12 cellular contexts compared by ENCODE assay signal in the genomic region with DNA sequence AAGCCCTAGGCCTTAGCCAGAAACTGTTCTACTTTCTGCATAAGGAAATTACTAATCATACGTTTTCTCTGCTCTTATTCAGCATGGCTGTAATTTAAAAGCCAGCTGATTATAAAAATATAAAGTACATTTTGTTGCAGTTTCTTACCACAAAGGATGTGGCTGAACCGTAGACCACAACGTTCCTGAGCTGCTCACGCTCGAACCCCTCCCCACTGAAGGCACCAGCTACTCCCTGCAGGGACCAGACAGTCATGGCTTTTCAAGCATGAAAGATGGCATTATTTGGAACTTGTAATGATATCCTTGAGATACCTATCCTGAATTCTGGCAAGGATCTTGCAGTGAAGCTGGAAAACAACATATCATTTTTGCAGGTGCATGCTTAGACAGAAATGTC.
DNase-seq lines count a peak whose midpoint lies in the region; ATAC-seq and TF ChIP-seq lines count a peak whose summit lies in the region.
"Had no signal": no experiment of that assay in that cellular context is flagged by ENCODE, and none has a peak within 500 bp of the region (broad histone marks: within the 10 kb centered on the region; RNA-seq: fewer than 3 reads in every experiment).

No MANE protein-coding gene starts in this region.

- POLR2A ChIA-PET in CD4-positive, alpha-beta memory T cell (lab: Charles Lee; ENCODE audit: partially characterized antibody): no interaction called here
- POLR2A ChIA-PET in activated CD8-positive, alpha-beta T cell treated with anti-CD3 and anti-CD28 coated beads for 36 hours (lab: Charles Lee): no interaction called here

- peak overlapping the region in 7 of 8 donors; percentile 9 to 59 (median 15) for H3K4me3 Mint-ChIP-seq in CD4-positive, alpha-beta memory T cell
- H3K4me3 Mint-ChIP-seq in activated CD8-positive, alpha-beta T cell treated with anti-CD3 and anti-CD28 coated beads for 36 hours: no peak overlapping the region
- H3K4me3 Mint-ChIP-seq in natural killer cell: peak overlapping the region; percentile 73
- H3K4me3 Mint-ChIP-seq: IgD-negative memory B cell, nephron had no signal

- no peak for TF ChIP-seq POLR2A in breast epithelium (IDR thresholded peaks at IDR 0.05)

- no peaks in the 10 kb centered on the region for H3K9me3 ChIP-seq in CD4-positive, alpha-beta memory T cell (ENCODE audit: control insufficient read depth in 1 of 2, low read length in 2 of 2)
- H3K9me3 ChIP-seq in breast epithelium: no peaks in the 10 kb centered on the region

- H3K4me1 ChIP-seq in CD4-positive, alpha-beta memory T cell (ENCODE audit: insufficient read depth, low read length): peaks cover 37% of the 10 kb centered on the region
- H3K4me1 ChIP-seq in breast epithelium: peaks cover 3 to 10% of the 10 kb centered on the region in 2 donors

- H3K27ac Mint-ChIP-seq in CD4-positive, alpha-beta memory T cell: peak overlapping the region in 1 of 7 donors; percentile 28
- H3K27ac Mint-ChIP-seq in activated CD8-positive, alpha-beta T cell treated with anti-CD3 and anti-CD28 coated beads for 36 hours: peak overlapping the region; percentile 30
- peak overlapping the region in 1 of 2 donors; percentile 40 for H3K27ac Mint-ChIP-seq in natural killer cell
- H3K27ac Mint-ChIP-seq: nephron had no signal

- no peak overlapping the region for H3K27ac ChIP-seq in CD4-positive, alpha-beta memory T cell (ENCODE audit: low read depth, low read length)
- H3K27ac ChIP-seq in HL-60 (replicated peaks) (peak overlapping the region; percentile 60), breast epithelium (peak overlapping the region in 1 of 2 donors; percentile 77)
- H3K27ac ChIP-seq: hepatocyte had no signal

- no peaks in the 10 kb centered on the region for H3K27me3 ChIP-seq in CD4-positive, alpha-beta memory T cell (ENCODE audit: insufficient read depth, low read length)
- H3K27me3 ChIP-seq in HL-60 (ENCODE audit: insufficient read depth, poor library complexity, severe bottlenecking): no peaks in the 10 kb centered on the region
- H3K27me3 ChIP-seq in breast epithelium: no peaks in the 10 kb centered on the region
- H3K27me3 ChIP-seq: hepatocyte had no signal

- H3K4me3 ChIP-seq in CD4-positive, alpha-beta memory T cell (ENCODE audit: low read length in 2 of 2): no peak overlapping the region
- no peak overlapping the region for H3K4me3 ChIP-seq in HL-60 (replicated peaks; ENCODE audit: insufficient read depth, low read length)
- H3K4me3 ChIP-seq in breast epithelium: no peak overlapping the region
- H3K4me3 ChIP-seq: hepatocyte had no signal

- DNase-seq in CD4-positive, alpha-beta memory T cell: peak in 4 of 5 donors; percentile 8 to 30 (median 24)
- DNase-seq in HL-60 (ENCODE audit: low read depth in 1 of 2, low spot score in 1 of 2) (peak in 1 of 2 experiments; percentile 68), natural killer cell (no peak), hypothalamus (lab: John Stamatoyannopoulos, UW) (no peak), breast epithelium (ENCODE audit: low spot score in 2 of 2) (no peak)
- peak; percentile 60 for DNase-seq in activated CD8-positive, alpha-beta T cell treated with anti-CD3 and anti-CD28 coated beads for 36 hours
- DNase-seq: activated CD4-positive, CD25-positive, alpha-beta regulatory T cell had no signal

- peaks cover 28 to 53% (median 43%) of the 10 kb centered on the region in 4 donors for H3K4me1 Mint-ChIP-seq in CD4-positive, alpha-beta memory T cell
- H3K4me1 Mint-ChIP-seq in activated CD8-positive, alpha-beta T cell treated with anti-CD3 and anti-CD28 coated beads for 36 hours (ENCODE audit: low read depth): peaks cover 41% of the 10 kb centered on the region
- H3K4me1 Mint-ChIP-seq in natural killer cell: peaks cover 36 to 46% of the 10 kb centered on the region in 2 donors

- no peaks in the 10 kb centered on the region for H3K36me3 ChIP-seq in CD4-positive, alpha-beta memory T cell (ENCODE audit: insufficient read depth, low read length)
- H3K36me3 ChIP-seq in breast epithelium: no peaks in the 10 kb centered on the region

- H3K9me3 Mint-ChIP-seq in CD4-positive, alpha-beta memory T cell: peaks cover 0 to 2% (median 0%) of the 10 kb centered on the region in 8 donors
- no peaks in the 10 kb centered on the region for H3K9me3 Mint-ChIP-seq in activated CD8-positive, alpha-beta T cell treated with anti-CD3 and anti-CD28 coated beads for 36 hours
- H3K9me3 Mint-ChIP-seq in natural killer cell: no peaks in the 10 kb centered on the region
- H3K9me3 Mint-ChIP-seq: IgD-negative memory B cell, nephron had no signal

- peaks cover 4 to 17% of the 10 kb centered on the region in 2 donors for H3K36me3 Mint-ChIP-seq in CD4-positive, alpha-beta memory T cell
- H3K36me3 Mint-ChIP-seq in activated CD8-positive, alpha-beta T cell treated with anti-CD3 and anti-CD28 coated beads for 36 hours (ENCODE audit: low read depth): no peaks in the 10 kb centered on the region
- H3K36me3 Mint-ChIP-seq in natural killer cell: no peaks in the 10 kb centered on the region

- intact Hi-C loops in CD4-positive, alpha-beta memory T cell (cut with micrococcal nuclease): no loop called here
- intact Hi-C loops in activated CD8-positive, alpha-beta T cell treated with anti-CD3 and anti-CD28 coated beads for 36 hours (cut with micrococcal nuclease): no loop called here
- intact Hi-C loops in natural killer cell (cut with micrococcal nuclease): no loop called here
- intact Hi-C loops in breast epithelium (cut with DNase I; ENCODE audit: low total_unique reads): loop anchor here (10.0 kb wide), 1 partner anchor 55 kb away; no protein-coding TSS in a partner anchor

- H3K27me3 Mint-ChIP-seq in CD4-positive, alpha-beta memory T cell: peaks cover 0 to 1% of the 10 kb centered on the region in 2 donors
- no peaks in the 10 kb centered on the region for H3K27me3 Mint-ChIP-seq in activated CD8-positive, alpha-beta T cell treated with anti-CD3 and anti-CD28 coated beads for 36 hours
- H3K27me3 Mint-ChIP-seq in natural killer cell (ENCODE audit: low read depth in 2 of 2): peaks cover 0 to 8% of the 10 kb centered on the region in 2 donors

- no peak for TF ChIP-seq CTCF in HL-60 (IDR thresholded peaks at IDR 0.05; ENCODE audit: insufficient read depth, low read length)
- TF ChIP-seq CTCF in activated CD8-positive, alpha-beta T cell treated with anti-CD3 and anti-CD28 coated beads for 36 hours (IDR thresholded peaks at IDR 0.05): no peak
- no peak for TF ChIP-seq CTCF in natural killer cell (IDR thresholded peaks at IDR 0.05)
- TF ChIP-seq CTCF in breast epithelium (IDR thresholded peaks at IDR 0.05): no peak

- peak; percentile 56 for ATAC-seq in activated CD8-positive, alpha-beta T cell treated with anti-CD3 and anti-CD28 coated beads for 36 hours
- ATAC-seq in natural killer cell (peak in 1 of 3 donors; percentile 67), HG02571 (IDR thresholded peaks at IDR 0.05; ENCODE audit: unreplicated experiment) (no peak), HG03175 (IDR thresholded peaks at IDR 0.05; ENCODE audit: unreplicated experiment) (no peak)

- CTCF ChIA-PET in CD4-positive, alpha-beta memory T cell (lab: Charles Lee; ENCODE audit: partially characterized antibody): interaction anchor here (1.1 to 2.3 kb wide), 4 partner anchors 9 to 28 kb away, joined by 3 to 9 read pairs (median 4); no protein-coding TSS in a partner anchor
- CTCF ChIA-PET in activated CD8-positive, alpha-beta T cell treated with anti-CD3 and anti-CD28 coated beads for 36 hours (lab: Charles Lee): interaction anchor here (0.9 to 1.6 kb wide), 4 partner anchors 57 to 137 kb away, joined by 3 to 5 read pairs (median 4); no protein-coding TSS in a partner anchor

Comparison
In these comparisons a context has a peak if more than half of its experiments do, and no peak if none do; other contexts are left out.
1. DNase-seq: peak in CD4-positive, alpha-beta memory T cell (4 of 5) and activated CD8-positive, alpha-beta T cell treated with anti-CD3 and anti-CD28 coated beads for 36 hours (single experiment); none in natural killer cell (single experiment), hypothalamus (0 of 51) and breast epithelium (0 of 2).